ENCODE assay signal across 8 cellular contexts in genomic region chr14:24006497-24006871, GRCh38. TPM values are rescaled to one million over a fixed set of nuclear protein-coding genes. Genes with fewer than 3 reads are reported as not detected.
DNase-seq lines count a peak whose midpoint lies in the region; ATAC-seq and TF ChIP-seq lines count a peak whose summit lies in the region.
"Not testable (repeated sequence)": the region's sequence is repeated elsewhere in the genome, so short reads cannot be mapped to it uniquely, and the experiment has no call there.

No MANE protein-coding gene starts in this region.

- POLR2A ChIA-PET in SK-N-SH (lab: Yijun Ruan, JAX): not testable (repeated sequence)

- H3K79me2 ChIP-seq in SK-N-SH (ENCODE audit: insufficient read depth); parathyroid adenoma: not testable (repeated sequence)

- not testable (repeated sequence) for H2AFZ ChIP-seq in SK-N-SH (ENCODE audit: low read depth)
- peak overlapping the region; percentile 90 for H2AFZ ChIP-seq in parathyroid adenoma

- 0% methylated on average over 1 of the region's 18 CpGs for WGBS in SK-N-SH (ENCODE audit: low lambda C conversion rate)
- 6% methylated on average over 8 of the region's 18 CpGs; no CpG with 5 or more reads in 1 of the 2 donors for WGBS in body of pancreas, 2 donors
- WGBS in urinary bladder: 3% methylated on average over 4 of the region's 18 CpGs

- not testable (repeated sequence) for H3K9me3 ChIP-seq in ES-I3 (ENCODE audit: control insufficient read depth, insufficient read depth, low read length); SK-N-SH; body of pancreas; parathyroid adenoma (ENCODE audit: control insufficient read depth, low read length)

- H3K36me3 ChIP-seq in ES-I3 (ENCODE audit: insufficient read depth, low read length); SK-N-SH (replicated peaks in 1 of 2; ENCODE audit: control insufficient read depth in 1 of 2, insufficient read depth in 2 of 2, low read length in 1 of 2); body of pancreas (replicated peaks in 1 of 2; ENCODE audit: insufficient read depth in 1 of 2, low read depth in 2 of 2); parathyroid adenoma (ENCODE audit: control insufficient read depth, insufficient read depth, low read length); urinary bladder (ENCODE audit: insufficient read depth): not testable (repeated sequence)

- H3K9me2 ChIP-seq in SK-N-SH: not testable (repeated sequence)

- H3K4me2 ChIP-seq in SK-N-SH: peak overlapping the region; percentile 60
- H3K4me2 ChIP-seq in parathyroid adenoma (ENCODE audit: low read length): peak overlapping the region; percentile 44

- H3K4me1 ChIP-seq in ES-I3 (ENCODE audit: insufficient read depth, low read length); SK-N-SH (ENCODE audit: control insufficient read depth in 1 of 2, insufficient read depth in 2 of 2, low read depth in 1 of 2, low read length in 1 of 2); body of pancreas; parathyroid adenoma; urinary bladder (ENCODE audit: insufficient read depth): not testable (repeated sequence)

- not testable (repeated sequence) for TF ChIP-seq POLR2A in body of pancreas (IDR thresholded peaks at IDR 0.05)

- TF ChIP-seq EP300 in SK-N-SH (IDR thresholded peaks at IDR 0.05; ENCODE audit: borderline replicate concordance in 1 of 2, low read depth in 1 of 2, low read length in 1 of 2): not testable (repeated sequence)

- peak; percentile 16 for ATAC-seq in GM21526 (IDR thresholded peaks at IDR 0.05; ENCODE audit: low FRiP score, unreplicated experiment)
- ATAC-seq in HG03159 (IDR thresholded peaks at IDR 0.05; ENCODE audit: unreplicated experiment): peak; percentile 27
- peak; percentile 49 for ATAC-seq in body of pancreas
- peak; percentile 65 to 70 for ATAC-seq in left cardiac atrium

- not testable (repeated sequence) for DNase-seq in SK-N-SH, body of pancreas, left cardiac atrium

- intact Hi-C loops in body of pancreas (cut with DNase I); left cardiac atrium (cut with DNase I): not testable (repeated sequence)

- not testable (repeated sequence) for H4K20me1 ChIP-seq in SK-N-SH (ENCODE audit: insufficient read depth)

- peak overlapping the region in 1 of 2 experiments; percentile 43; a peak in 2 of 4 replicates for H3K4me3 ChIP-seq in SK-N-SH (ENCODE audit: low read depth in 2 of 2, low read length in 1 of 2)
- H3K4me3 ChIP-seq in body of pancreas; parathyroid adenoma (ENCODE audit: low read depth, low read length): not testable (repeated sequence)
- peak overlapping the region; percentile 33 for H3K4me3 ChIP-seq in urinary bladder (ENCODE audit: low read depth, low read length)

- H3F3A ChIP-seq in SK-N-SH (replicated peaks; ENCODE audit: insufficient read depth): not testable (repeated sequence)

- H3K9ac ChIP-seq in ES-I3 (ENCODE audit: low read depth, low read length): peak overlapping the region; percentile 56; the same call in 1 of the 2 replicates
- peak overlapping the region; percentile 21; the same call in 1 of the 2 replicates for H3K9ac ChIP-seq in SK-N-SH
- H3K9ac ChIP-seq in parathyroid adenoma: not testable (repeated sequence)

- not testable (repeated sequence) for TF ChIP-seq CTCF in SK-N-SH (IDR thresholded peaks at IDR 0.05); body of pancreas (IDR thresholded peaks at IDR 0.05); parathyroid adenoma (IDR thresholded peaks at IDR 0.05)

- not testable (repeated sequence) for H3K27ac ChIP-seq in SK-N-SH (ENCODE audit: low read depth in 2 of 2, low read length in 1 of 2); urinary bladder (ENCODE audit: low read depth)
- H3K27ac ChIP-seq in body of pancreas: peak overlapping the region in 1 of 4 donors; percentile 25
- peak overlapping the region; percentile 24 for H3K27ac ChIP-seq in parathyroid adenoma

- CTCF ChIA-PET in SK-N-SH (lab: Yijun Ruan, JAX): not testable (repeated sequence)

- not testable (repeated sequence) for H3K27me3 ChIP-seq in SK-N-SH (ENCODE audit: insufficient read depth); body of pancreas; parathyroid adenoma (ENCODE audit: control insufficient read depth, insufficient read depth, low read length)

- TF ChIP-seq RAD21 in SK-N-SH (IDR thresholded peaks at IDR 0.05; ENCODE audit: low read length): not testable (repeated sequence)

RNA-seq across cellular contexts. Expression of gene DHRS4L2, which starts 17.8 kb away (rescaled TPM):
- 12.1 and 14.6 TPM in 2 replicates for polyA plus RNA-seq in SK-N-SH (2012; rRNA removed)
- 11.7 and 12.5 TPM in 2 replicates for polyA plus RNA-seq in SK-N-SH (2012; cell fraction: cytosol; rRNA removed)
- 11.5 and 18.5 TPM in 2 replicates for polyA plus RNA-seq in SK-N-SH (2012; cell fraction: nucleus; rRNA removed)
- 10 to 100 TPM; 10.6 to 16.5 TPM for total RNA-seq in body of pancreas
- total RNA-seq in left cardiac atrium: 10 to 100 TPM; 11.8 to 18.9 TPM
- total RNA-seq in urinary bladder: 9.7 TPM
- 30.7 TPM for polyA plus RNA-seq in urinary bladder

RNA-seq across cellular contexts. Expression of gene CARMIL3, which starts 45.3 kb away (rescaled TPM):
- 0.32 and 0.43 TPM in 2 replicates for polyA plus RNA-seq in SK-N-SH (2012; rRNA removed)
- polyA plus RNA-seq in SK-N-SH (2012; cell fraction: cytosol; rRNA removed): 0.06 and 0.30 TPM in 2 replicates
- polyA plus RNA-seq in SK-N-SH (2012; cell fraction: nucleus; rRNA removed): 2.4 and 2.8 TPM in 2 replicates
- total RNA-seq in body of pancreas: under 1 TPM; 0.78 to 0.99 TPM
- total RNA-seq in left cardiac atrium: under 1 TPM; 0.08 to 0.62 TPM
- total RNA-seq in urinary bladder: 1.5 TPM
- polyA plus RNA-seq in urinary bladder: 0.33 TPM

RNA-seq across cellular contexts. Expression of gene DHRS4, which starts 52.9 kb away (rescaled TPM):
- 42.3 and 50.5 TPM in 2 replicates for polyA plus RNA-seq in SK-N-SH (2012; rRNA removed)
- 42.3 and 44.4 TPM in 2 replicates for polyA plus RNA-seq in SK-N-SH (2012; cell fraction: cytosol; rRNA removed)
- 25.7 and 35.3 TPM in 2 replicates for polyA plus RNA-seq in SK-N-SH (2012; cell fraction: nucleus; rRNA removed)
- 10 to 100 TPM; 18.4 to 45.5 TPM for total RNA-seq in body of pancreas
- total RNA-seq in left cardiac atrium: 10 to 100 TPM; 20.5 to 25.3 TPM
- 25.9 TPM for total RNA-seq in urinary bladder
- polyA plus RNA-seq in urinary bladder: 53.1 TPM

Comparison
In these comparisons a context has a peak if more than half of its experiments do, and no peak if none do; other contexts are left out.
1. ATAC-seq: peak in every context shown above with its lines; median percentile 68 in left cardiac atrium; 49 in body of pancreas; 27 in HG03159; 16 in GM21526.